ENCODE assay signal across 9 cellular contexts in the genomic region with DNA sequence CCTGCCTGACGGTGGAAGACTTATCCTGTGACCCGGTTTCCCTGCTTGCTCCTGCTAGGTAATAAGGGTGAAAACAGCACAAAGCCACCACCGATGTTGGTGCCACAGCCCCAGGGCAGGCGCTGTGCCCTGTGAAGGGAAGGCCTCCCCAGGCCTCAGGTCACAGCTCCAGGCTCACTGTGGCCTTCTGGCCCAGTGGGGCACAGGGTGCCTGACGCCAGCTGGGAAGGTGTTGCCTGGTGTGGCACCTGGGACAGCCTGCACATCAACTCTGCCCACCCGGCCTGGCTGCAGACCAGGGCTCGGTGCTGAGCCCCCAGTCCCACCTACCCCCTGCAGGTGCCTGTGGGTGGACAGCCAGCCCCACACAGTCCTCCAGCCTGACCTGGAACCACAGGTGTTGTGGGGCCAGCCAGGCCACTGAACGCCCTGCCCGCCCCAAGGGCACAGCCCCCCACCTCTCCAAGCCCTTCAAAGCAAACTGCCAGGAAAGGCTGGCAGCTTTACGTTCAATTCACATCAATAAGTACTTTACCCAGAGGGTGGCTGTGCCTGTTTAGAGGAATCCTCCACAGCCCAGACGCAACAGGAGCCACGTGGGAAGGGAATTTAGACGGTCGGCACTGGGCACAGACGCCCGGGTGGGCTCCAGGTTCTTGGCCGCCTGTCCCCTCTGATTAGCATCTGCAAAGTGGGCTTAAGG. TPM values are rescaled to one million over a fixed set of nuclear protein-coding genes. Genes with fewer than 3 reads are reported as not detected.
A peak's percentile ranks its signal among the peaks of the same experiment; 100 is the strongest.
DNase-seq lines count a peak whose midpoint lies in the region; TF ChIP-seq lines count a peak whose summit lies in the region.
"Had no signal": no experiment of that assay in that cellular context is flagged by ENCODE, and none has a peak within 500 bp of the region (broad histone marks: within the 10 kb centered on the region; RNA-seq: fewer than 3 reads in every experiment).

No MANE protein-coding gene starts in this region.

- H3K4me3 ChIP-seq in cardiac fibroblast (replicated peaks in 1 of 2; ENCODE audit: low read depth in 2 of 2, low read length in 2 of 2) (peak overlapping the region; percentile 55 to 56), mucosa of rectum (ENCODE audit: low read length in 2 of 2) (peak overlapping the region; percentile 41 to 63), tibial nerve (peak overlapping the region; percentile 42 to 57 (median 46)), MG63 (no peak overlapping the region)

- 58 to 65% methylated on average over 14 to 15 of the region's 17 CpGs for WGBS in tibial nerve, 2 donors

- peak; percentile 60 for DNase-seq in activated effector memory CD4-positive, alpha-beta T cell treated with anti-CD3 and anti-CD28 coated beads, Interleukin-2, amount 50 U/mL, for 16 hours
- no peak for DNase-seq in activated effector memory CD4-positive, alpha-beta T cell treated with Interleukin-2 at 50 U/mL for 16 hours
- no peak for DNase-seq in cardiac fibroblast (ENCODE audit: low read depth in 2 of 2)
- no peak for DNase-seq in tibial nerve (ENCODE audit: low spot score in 2 of 2)
- no peak for DNase-seq in NOMO-1 treated with DMSO at 0.1 percent for 48 hours (lab: John Stamatoyannopoulos, UW; ENCODE audit: unreplicated experiment)
- DNase-seq in MG63, result no peak
- no peak for DNase-seq in NCI-H345 treated with DMSO at 0.1 percent for 48 hours (lab: John Stamatoyannopoulos, UW; ENCODE audit: unreplicated experiment)
- DNase-seq: NCI-H2081 treated with DMSO at 0.1 percent for 48 hours had no signal

- no peak for TF ChIP-seq POLR2A in tibial nerve (IDR thresholded peaks at IDR 0.05)

- H3K9me3 ChIP-seq in mucosa of rectum (ENCODE audit: control insufficient read depth in 2 of 2, low read length in 2 of 2) (peaks cover 0 to 3% of the 10 kb centered on the region in 2 donors), tibial nerve (peaks cover 0 to 7% (median 0%) of the 10 kb centered on the region in 4 donors), MG63 (no peaks in the 10 kb centered on the region)

- peak overlapping the region; percentile 46 to 52 for H3K9ac ChIP-seq in mucosa of rectum (ENCODE audit: low read depth in 1 of 2, low read length in 2 of 2)

- H3K36me3 ChIP-seq in mucosa of rectum (ENCODE audit: control insufficient read depth in 2 of 2, insufficient read depth in 2 of 2, low read length in 2 of 2) (no peaks in the 10 kb centered on the region), tibial nerve (peaks cover 0 to 4% (median 0%) of the 10 kb centered on the region in 3 donors), MG63 (no peaks in the 10 kb centered on the region)

- TF ChIP-seq EP300 in tibial nerve (IDR thresholded peaks at IDR 0.05), result no peak

- TF ChIP-seq CTCF in cardiac fibroblast (IDR thresholded peaks at IDR 0.05; ENCODE audit: low read depth, low read length) (no peak), tibial nerve (IDR thresholded peaks at IDR 0.05) (no peak)

- H3K27ac ChIP-seq in mucosa of rectum (ENCODE audit: low read depth in 2 of 2, low read length in 2 of 2), result no peak overlapping the region
- H3K27ac ChIP-seq in tibial nerve, result peak overlapping the region in 3 of 4 donors; percentile 17 to 49 (median 25)

- no peaks in the 10 kb centered on the region for H3K27me3 ChIP-seq in mucosa of rectum (ENCODE audit: control insufficient read depth in 2 of 2, insufficient read depth in 2 of 2, low read length in 2 of 2)
- no peaks in the 10 kb centered on the region for H3K27me3 ChIP-seq in tibial nerve
- H3K27me3 ChIP-seq in MG63, result no peaks in the 10 kb centered on the region

- H3K4me1 ChIP-seq in mucosa of rectum (ENCODE audit: control insufficient read depth in 2 of 2, insufficient read depth in 2 of 2, low read length in 2 of 2) (peaks cover 6 to 8% of the 10 kb centered on the region in 2 donors), tibial nerve (peaks cover 0 to 33% (median 5%) of the 10 kb centered on the region in 4 donors)

RNA-seq across cellular contexts. Expression of a gene that starts 54.3 kb away (rescaled TPM):
- total RNA-seq in tibial nerve, result 10 to 100 TPM; 16.2 to 44.4 (median 26.5) TPM
- total RNA-seq in MG63 (2014; rRNA removed; shearing (Covaris generic); ENCODE audit: low replicate concordance), result 1.5 and 3.1 TPM in 2 replicates

RNA-seq across cellular contexts. Expression of a gene that starts 54.7 kb away (rescaled TPM):
- total RNA-seq in tibial nerve, result not detected
- total RNA-seq in MG63 (2014; rRNA removed; shearing (Covaris generic); ENCODE audit: low replicate concordance), result not detected in 2 replicates

Comparison
In these comparisons a context has a peak if more than half of its experiments do, and no peak if none do; other contexts are left out.
1. H3K27ac ChIP-seq: peak in tibial nerve (3 of 4); none in mucosa of rectum (0 of 2).